Comparison of ENCODE assay signal across 24 cellular contexts in the genomic region with DNA sequence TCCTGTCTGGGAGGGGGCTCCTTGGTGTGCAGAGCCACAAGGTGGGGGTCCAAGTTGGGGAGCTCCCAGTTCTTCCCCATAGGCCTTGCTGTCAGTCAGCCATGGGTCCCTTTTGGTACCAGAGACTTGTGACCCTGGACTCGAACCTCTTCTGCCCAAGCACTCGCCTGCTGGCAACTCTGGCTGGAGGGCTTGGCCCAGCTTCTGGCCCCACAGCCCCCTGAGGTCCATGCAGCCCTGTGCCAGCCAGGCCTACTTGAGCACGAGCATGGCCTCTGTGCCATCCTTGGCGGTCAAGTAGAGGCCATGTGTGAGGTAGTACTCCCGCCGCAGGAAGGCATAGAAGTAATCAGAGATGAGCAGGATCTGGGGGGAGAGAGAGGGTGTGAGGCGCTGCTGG. TPM values are rescaled to one million over a fixed set of nuclear protein-coding genes. Genes with fewer than 3 reads are reported as not detected.
DNase-seq lines count a peak whose midpoint lies in the region; FAIRE-seq and TF ChIP-seq lines count a peak whose summit lies in the region.
"Had no signal": no experiment of that assay in that cellular context is flagged by ENCODE, and none has a peak within 500 bp of the region (broad histone marks: within the 10 kb centered on the region; RNA-seq: fewer than 3 reads in every experiment).

No MANE protein-coding gene starts in this region.

- TF ChIP-seq CTCF in kidney (IDR thresholded peaks at IDR 0.05; ENCODE audit: borderline replicate concordance, extremely low read depth, insufficient read depth), result no peak

- H3K27ac ChIP-seq in angular gyrus (ENCODE audit: low read depth, low read length) (peak overlapping the region; percentile 38), kidney (ENCODE audit: low read depth in 2 of 2, low read length in 2 of 2) (no peak overlapping the region), substantia nigra (ENCODE audit: low read depth, low read length, poor library complexity, severe bottlenecking) (peak overlapping the region; percentile 89)
- H3K27ac ChIP-seq: parathyroid adenoma, VCaP had no signal

- H3K27me3 Mint-ChIP-seq in IgD-negative memory B cell, result no peaks in the 10 kb centered on the region

- no peaks in the 10 kb centered on the region for H3K9me3 ChIP-seq in kidney (ENCODE audit: control insufficient read depth in 1 of 2, low read length in 2 of 2)
- H3K9me3 ChIP-seq: adrenal gland, HAP-1, vagina had no signal

- no peaks in the 10 kb centered on the region for H3K36me3 Mint-ChIP-seq in IgD-negative memory B cell

- H3K4me3 ChIP-seq in kidney (ENCODE audit: low read length in 2 of 2), result no peak overlapping the region
- H3K4me3 ChIP-seq: adrenal gland, GM12878, HAP-1, lung had no signal

- peak overlapping the region; percentile 93 to 95 (median 95) for H3K27ac Mint-ChIP-seq in IgD-negative memory B cell

- no peak for FAIRE-seq in kidney (lab: Jason Lieb, UNC)
- FAIRE-seq: GM12878 had no signal

- H3K4me3 Mint-ChIP-seq in IgD-negative memory B cell, result peak overlapping the region in 2 of 4 donors; percentile 5 to 91

- DNase-seq in kidney, result peak; percentile 71
- DNase-seq in substantia nigra (lab: John Stamatoyannopoulos, UW), result peak in 3 of 49 donors; percentile 15 to 48 (median 31)
- DNase-seq in dermis blood vessel endothelial cell, result no peak
- DNase-seq in NCI-H2227 (lab: John Stamatoyannopoulos, UW; ENCODE audit: unreplicated experiment), result no peak
- DNase-seq in epidermal melanocyte (ENCODE audit: insufficient read length, low spot score), result no peak
- DNase-seq: activated gamma-delta T cell treated with Interleukin-2 at 50 U/mL for 16 hours; adrenal gland; DND-41; erythroblast; foreskin melanocyte; IMR-90; islet precursor cell; NCI-H1417; NCI-H2107; NCI-H524 treated with DMSO at 0.1 percent for 48 hours; stimulated activated CD4-positive, alpha-beta T cell treated with anti-CD3 and anti-CD28 coated beads, Interleukin-15, amount 100 ng/mL, for 24 hours had no signal

- H3K9ac ChIP-seq in kidney (ENCODE audit: low read length in 2 of 2), result no peak overlapping the region
- H3K9ac ChIP-seq: parathyroid adenoma had no signal

- intact Hi-C loops in kidney (cut with DNase I), result no loop called here

- H3K9me3 Mint-ChIP-seq in IgD-negative memory B cell, result no peaks in the 10 kb centered on the region

- H3K4me1 ChIP-seq in kidney (ENCODE audit: control insufficient read depth in 1 of 2, insufficient read depth in 1 of 2, low read depth in 1 of 2, low read length in 2 of 2), result peaks cover 0 to 5% of the 10 kb centered on the region in 2 donors
- H3K4me1 ChIP-seq: HAP-1, parathyroid adenoma had no signal

- H3K36me3 ChIP-seq in kidney (ENCODE audit: control insufficient read depth in 1 of 2, insufficient read depth in 2 of 2, low read length in 2 of 2), result no peaks in the 10 kb centered on the region
- H3K36me3 ChIP-seq: adrenal gland, vagina had no signal

- peaks cover 4 to 15% (median 10%) of the 10 kb centered on the region in 3 donors for H3K4me1 Mint-ChIP-seq in IgD-negative memory B cell

RNA-seq across cellular contexts. Expression of gene MAP1LC3A, which starts 2.1 kb away (rescaled TPM):
- polyA plus RNA-seq in IgD-negative memory B cell, result 8.6 TPM
- total RNA-seq in kidney, result 42.5 TPM
- polyA plus RNA-seq in kidney (ENCODE audit: insufficient read depth, low read depth, low replicate concordance), result 153 TPM
- total RNA-seq in dermis blood vessel endothelial cell, result 20.9 and 45.8 TPM in 2 replicates

RNA-seq across cellular contexts. Expression of gene DYNLRB1, which starts 44.4 kb away (rescaled TPM):
- polyA plus RNA-seq in IgD-negative memory B cell, result 333 TPM
- 185 TPM for total RNA-seq in kidney
- polyA plus RNA-seq in kidney (ENCODE audit: insufficient read depth, low read depth, low replicate concordance), result 676 TPM
- total RNA-seq in dermis blood vessel endothelial cell, result 29.6 and 36.9 TPM in 2 replicates

Comparison
In these comparisons a context has a peak if more than half of its experiments do, and no peak if none do; other contexts are left out.
1. H3K27ac ChIP-seq: peak in angular gyrus (single experiment) and substantia nigra (single experiment); none in kidney (0 of 2).